Comparison of ENCODE assay signal across 16 cellular contexts in the genomic region with DNA sequence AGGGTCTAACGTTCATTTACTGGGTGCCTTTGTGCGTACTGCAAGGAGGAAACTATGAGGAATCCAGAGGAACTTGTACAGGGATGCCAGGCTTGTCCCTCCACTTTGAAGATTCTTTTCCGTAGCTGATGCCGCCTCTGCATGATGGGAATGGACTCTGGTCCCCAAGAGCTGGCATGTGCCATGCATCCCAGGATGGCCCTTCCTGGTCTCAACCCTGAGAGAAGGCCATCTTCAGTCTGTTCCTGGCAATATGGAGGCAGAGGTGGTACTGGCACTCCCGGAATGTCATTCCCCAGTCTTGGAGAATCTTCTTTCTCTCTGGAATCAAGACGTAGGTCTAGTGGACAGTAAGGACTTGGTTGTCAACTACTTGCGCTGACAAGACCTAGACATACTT.
DNase-seq lines count a peak whose midpoint lies in the region; ATAC-seq and TF ChIP-seq lines count a peak whose summit lies in the region.
"Had no signal": no experiment of that assay in that cellular context is flagged by ENCODE, and none has a peak within 500 bp of the region (broad histone marks: within the 10 kb centered on the region; RNA-seq: fewer than 3 reads in every experiment).

No MANE protein-coding gene starts in this region.

- H3K36me3 ChIP-seq in osteoblast (ENCODE audit: insufficient read depth, low read length) = peaks cover 18% of the 10 kb centered on the region
- H3K36me3 ChIP-seq: Peyer's patch had no signal

- no peaks in the 10 kb centered on the region for H3K27me3 ChIP-seq in osteoblast (ENCODE audit: insufficient read depth, low read length)
- H3K27me3 ChIP-seq: BLaER1 treated with 17β-estradiol and CSF1 and Interleukin-3, amounts not matched to agents 10 nM and 100 nM; Peyer's patch had no signal

- H3K27ac ChIP-seq in osteoblast (ENCODE audit: low read depth, low read length) = no peak overlapping the region
- H3K27ac ChIP-seq: BLaER1 treated with 17β-estradiol and CSF1 and Interleukin-3, amounts not matched to agents 10 nM and 100 nM; HL-60 had no signal

- peaks cover 3% of the 10 kb centered on the region for H3K4me1 ChIP-seq in osteoblast (ENCODE audit: insufficient read depth, low read length)

- intact Hi-C loops in activated B cell treated with CpG ODN at 0.5 μM for 24 hours (cut with micrococcal nuclease) = loop anchor here (1.0 to 5.0 kb wide), 7 partner anchors 10 to 1418 kb away; a partner anchor contains a TSS

- peaks cover 17% of the 10 kb centered on the region for H4K20me1 ChIP-seq in osteoblast (ENCODE audit: insufficient read depth, low read length)

- H3K4me1 Mint-ChIP-seq in IgD-negative memory B cell (peaks cover 56 to 67% (median 63%) of the 10 kb centered on the region in 3 donors), activated B cell treated with CpG ODN at 0.5 μM for 24 hours (peaks cover 85% of the 10 kb centered on the region), naive B cell (peaks cover 54 to 81% (median 59%) of the 10 kb centered on the region in 3 donors), type B pancreatic cell (ENCODE audit: unreplicated experiment) (peaks cover 6% of the 10 kb centered on the region)

- no peak overlapping the region for H3K4me2 ChIP-seq in osteoblast (ENCODE audit: insufficient read depth, low read length)
- H3K4me2 ChIP-seq: BLaER1 treated with 17β-estradiol and CSF1 and Interleukin-3, amounts not matched to agents 10 nM and 100 nM had no signal

- H3K4me3 ChIP-seq in osteoblast (ENCODE audit: insufficient read depth, low read length) = no peak overlapping the region
- H3K4me3 ChIP-seq: BLaER1 treated with 17β-estradiol and CSF1 and Interleukin-3, amounts not matched to agents 10 nM and 100 nM; Peyer's patch had no signal

- H3K27me3 Mint-ChIP-seq in IgD-negative memory B cell (no peaks in the 10 kb centered on the region), activated B cell treated with CpG ODN at 0.5 μM for 24 hours (no peaks in the 10 kb centered on the region), naive B cell (no peaks in the 10 kb centered on the region), type B pancreatic cell (no peaks in the 10 kb centered on the region)

- POLR2A ChIA-PET in activated B cell treated with CpG ODN at 0.5 μM for 24 hours (lab: Charles Lee) = interaction anchor here (1.1 to 7.2 kb wide), 13 partner anchors 10 to 77 kb away, joined by 3 to 116 read pairs (median 8); a partner anchor contains a TSS

- H3K36me3 Mint-ChIP-seq in IgD-negative memory B cell = peaks cover 8% of the 10 kb centered on the region
- H3K36me3 Mint-ChIP-seq in activated B cell treated with CpG ODN at 0.5 μM for 24 hours (ENCODE audit: low read depth) = peaks cover 46% of the 10 kb centered on the region
- H3K36me3 Mint-ChIP-seq in naive B cell = peaks cover 15 to 21% of the 10 kb centered on the region in 2 donors
- peaks cover 28% of the 10 kb centered on the region for H3K36me3 Mint-ChIP-seq in type B pancreatic cell

- no peaks in the 10 kb centered on the region for H3K9me3 Mint-ChIP-seq in IgD-negative memory B cell
- H3K9me3 Mint-ChIP-seq in activated B cell treated with CpG ODN at 0.5 μM for 24 hours = peaks cover 10% of the 10 kb centered on the region
- peaks cover 3 to 24% (median 13%) of the 10 kb centered on the region in 7 donors for H3K9me3 Mint-ChIP-seq in naive B cell
- peaks cover 1% of the 10 kb centered on the region for H3K9me3 Mint-ChIP-seq in type B pancreatic cell

- DNase-seq in activated B cell treated with CpG ODN at 0.5 μM for 24 hours (no peak), naive B cell (no peak), type B pancreatic cell (ENCODE audit: extremely low spot score, unreplicated experiment) (no peak), osteoblast (ENCODE audit: insufficient read length, low spot score, missing footprints) (no peak)
- DNase-seq: DMS 273 treated with DMSO at 0.1 percent for 48 hours, KBM-7, NCI-H1048, NCI-H2107, NCI-H446, Peyer's patch, SHP77 had no signal

- peaks cover 16% of the 10 kb centered on the region for H3K79me2 ChIP-seq in osteoblast (ENCODE audit: insufficient read depth, low read length)

- H3K4me3 Mint-ChIP-seq in IgD-negative memory B cell = peak overlapping the region in 3 of 4 donors; percentile 25 to 72 (median 52)
- H3K4me3 Mint-ChIP-seq in activated B cell treated with CpG ODN at 0.5 μM for 24 hours = peak overlapping the region; percentile 64
- H3K4me3 Mint-ChIP-seq in naive B cell = peak overlapping the region in 5 of 8 donors; percentile 37 to 71 (median 49)
- H3K4me3 Mint-ChIP-seq in type B pancreatic cell = no peak overlapping the region

- TF ChIP-seq CTCF in activated B cell treated with CpG ODN at 0.5 μM for 24 hours (IDR thresholded peaks at IDR 0.05) = no peak
- TF ChIP-seq CTCF in type B pancreatic cell (conservative IDR thresholded peaks at IDR 0.05) = no peak
- no peak for TF ChIP-seq CTCF in osteoblast (IDR thresholded peaks at IDR 0.05; ENCODE audit: extremely low read depth, low read depth, low read length)

- CTCF ChIA-PET in activated B cell treated with CpG ODN at 0.5 μM for 24 hours (lab: Charles Lee) = interaction anchor here (2.3 to 3.7 kb wide), 2 partner anchors 63 to 77 kb away, joined by 6 to 20 read pairs; no protein-coding TSS in a partner anchor

- H3K9me3 ChIP-seq in osteoblast (ENCODE audit: low read depth, low read length) = no peaks in the 10 kb centered on the region
- H3K9me3 ChIP-seq: Peyer's patch had no signal

- no peak overlapping the region for H2AFZ ChIP-seq in osteoblast (ENCODE audit: low read length)

- ATAC-seq in activated B cell treated with CpG ODN at 0.5 μM for 24 hours (ENCODE audit: low read depth) (no peak), naive B cell (ENCODE audit: low read depth in 2 of 2) (no peak), GM19452 (IDR thresholded peaks at IDR 0.05; ENCODE audit: unreplicated experiment) (no peak), GM21515 (IDR thresholded peaks at IDR 0.05; ENCODE audit: unreplicated experiment) (no peak)

- H3K27ac Mint-ChIP-seq in IgD-negative memory B cell (peak overlapping the region; percentile 70 to 92 (median 89)), activated B cell treated with CpG ODN at 0.5 μM for 24 hours (peak overlapping the region; percentile 94), naive B cell (peak overlapping the region in 4 of 6 donors; percentile 57 to 94 (median 89)), type B pancreatic cell (peak overlapping the region; percentile 29)

Comparison
In these comparisons a context has a peak if more than half of its experiments do, and no peak if none do; other contexts are left out.
1. H3K27ac Mint-ChIP-seq: peak in every context shown above with its lines; median percentile 94 in activated B cell treated with CpG ODN at 0.5 μM for 24 hours; 89 in IgD-negative memory B cell; 89 in naive B cell; 29 in type B pancreatic cell.